9 cellular contexts compared by ENCODE assay signal in genomic region chr11:15208570-15209222, GRCh38.
DNase-seq lines count a peak whose midpoint lies in the region; ATAC-seq and TF ChIP-seq lines count a peak whose summit lies in the region.
"Had no signal": no experiment of that assay in that cellular context is flagged by ENCODE, and none has a peak within 500 bp of the region (broad histone marks: within the 10 kb centered on the region; RNA-seq: fewer than 3 reads in every experiment).

No MANE protein-coding gene starts in this region.

- peak; percentile 75 to 89 (median 82) for TF ChIP-seq CTCF in esophagus squamous epithelium (IDR thresholded peaks at IDR 0.05)

- H3K27ac ChIP-seq in esophagus squamous epithelium: no peak overlapping the region
- H3K27ac ChIP-seq: epithelial cell of prostate had no signal

- intact Hi-C loops in esophagus squamous epithelium (cut with DNase I): loop anchor here (2.0 kb wide), 1 partner anchor 108 kb away; no protein-coding TSS in a partner anchor

- DNase-seq in DMS53 (lab: John Stamatoyannopoulos, UW) (peak; percentile 84), OCI-M1 (lab: John Stamatoyannopoulos, UW) (peak; percentile 75), esophagus squamous epithelium (lab: John Stamatoyannopoulos, UW) (peak; percentile 19)
- DNase-seq in activated T-cell treated with anti-CD3 and anti-CD28 coated beads, Interleukin-2, amount 50 U/mL, for 1 hour: peak; percentile 72
- peak; percentile 65 for DNase-seq in natural killer cell treated with Interleukin-12 subunit alpha and Interleukin-12 subunit beta and Interleukin-15 and Interleukin-18, amount 100 ng/mL, for 72 hours (ENCODE audit: low spot score)
- DNase-seq in stimulated activated naive CD4-positive, alpha-beta T cell treated with Interleukin-2 at 50 U/mL for 16 hours (lab: John Stamatoyannopoulos, UW): peak; percentile 42

- no peaks in the 10 kb centered on the region for H3K36me3 ChIP-seq in esophagus squamous epithelium

- no peaks in the 10 kb centered on the region for H3K9me3 ChIP-seq in esophagus squamous epithelium

- WGBS in esophagus squamous epithelium, 2 donors: 13% methylated on average over 7 of the region's 9 CpGs; no CpG with 5 or more reads in 1 of the 2 donors

- no peak overlapping the region for H3K4me3 Mint-ChIP-seq in natural killer cell treated with Interleukin-12 subunit alpha and Interleukin-12 subunit beta and Interleukin-15 and Interleukin-18, amount 100 ng/mL, for 72 hours

- H3K27me3 Mint-ChIP-seq in natural killer cell treated with Interleukin-12 subunit alpha and Interleukin-12 subunit beta and Interleukin-15 and Interleukin-18, amount 100 ng/mL, for 72 hours: peaks cover 5 to 12% of the 10 kb centered on the region in 2 donors

- no peaks in the 10 kb centered on the region for H3K36me3 Mint-ChIP-seq in natural killer cell treated with Interleukin-12 subunit alpha and Interleukin-12 subunit beta and Interleukin-15 and Interleukin-18, amount 100 ng/mL, for 72 hours

- H3K27ac Mint-ChIP-seq in natural killer cell treated with Interleukin-12 subunit alpha and Interleukin-12 subunit beta and Interleukin-15 and Interleukin-18, amount 100 ng/mL, for 72 hours: no peak overlapping the region

- TF ChIP-seq POLR2A in esophagus squamous epithelium (IDR thresholded peaks at IDR 0.05): no peak

- peaks cover 0 to 8% (median 0%) of the 10 kb centered on the region in 3 donors for H3K4me1 ChIP-seq in esophagus squamous epithelium

- no peaks in the 10 kb centered on the region for H3K9me3 Mint-ChIP-seq in natural killer cell treated with Interleukin-12 subunit alpha and Interleukin-12 subunit beta and Interleukin-15 and Interleukin-18, amount 100 ng/mL, for 72 hours

- peaks cover 0 to 4% (median 0%) of the 10 kb centered on the region in 4 donors for H3K27me3 ChIP-seq in esophagus squamous epithelium

- no peaks in the 10 kb centered on the region for H3K4me1 Mint-ChIP-seq in natural killer cell treated with Interleukin-12 subunit alpha and Interleukin-12 subunit beta and Interleukin-15 and Interleukin-18, amount 100 ng/mL, for 72 hours (ENCODE audit: low read depth in 2 of 2)

- H3K4me3 ChIP-seq in esophagus squamous epithelium: no peak overlapping the region

- ATAC-seq in GM21360 (IDR thresholded peaks at IDR 0.05; ENCODE audit: unreplicated experiment) (peak; percentile 91), HG03565 (IDR thresholded peaks at IDR 0.05; ENCODE audit: unreplicated experiment) (peak; percentile 91)
- ATAC-seq in natural killer cell treated with Interleukin-12 subunit alpha and Interleukin-12 subunit beta and Interleukin-15 and Interleukin-18, amount 100 ng/mL, for 72 hours: peak; percentile 73 to 80

Comparison
In these comparisons a context has a peak if more than half of its experiments do, and no peak if none do; other contexts are left out.
1. DNase-seq: peak in every context shown above with its lines; median percentile 84 in DMS53; 75 in OCI-M1; 72 in activated T-cell treated with anti-CD3 and anti-CD28 coated beads, Interleukin-2, amount 50 U/mL, for 1 hour; 65 in natural killer cell treated with Interleukin-12 subunit alpha and Interleukin-12 subunit beta and Interleukin-15 and Interleukin-18, amount 100 ng/mL, for 72 hours; 42 in stimulated activated naive CD4-positive, alpha-beta T cell treated with Interleukin-2 at 50 U/mL for 16 hours; 19 in esophagus squamous epithelium.